ENCODE assay signal across 7 cellular contexts in the genomic region with DNA sequence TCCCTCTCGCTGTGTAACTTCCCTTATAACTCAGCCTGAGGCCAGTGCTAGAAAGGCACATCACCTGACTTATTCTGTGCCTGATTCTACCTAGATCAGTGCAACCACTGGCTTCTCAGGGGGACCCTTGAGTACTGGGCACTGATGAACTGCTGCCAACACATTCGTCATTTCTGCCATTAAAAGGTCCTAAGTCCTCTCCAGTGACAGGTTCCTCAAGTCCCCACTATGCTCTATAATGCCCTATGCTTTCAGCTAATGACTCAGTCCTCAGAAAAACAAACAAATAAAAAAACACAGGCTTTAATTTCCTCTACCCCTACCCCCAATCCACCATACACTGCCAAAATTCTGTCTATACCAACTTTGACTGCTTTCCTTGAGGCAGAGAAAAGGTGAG. TPM values are rescaled to one million over a fixed set of nuclear protein-coding genes. Genes with fewer than 3 reads are reported as not detected.
A peak's percentile ranks its signal among the peaks of the same experiment; 100 is the strongest.
DNase-seq lines count a peak whose midpoint lies in the region; ATAC-seq, FAIRE-seq and TF ChIP-seq lines count a peak whose summit lies in the region.
"Not testable (repeated sequence)": the region's sequence is repeated elsewhere in the genome, so short reads cannot be mapped to it uniquely, and the experiment has no call there.

No MANE protein-coding gene starts in this region.

- not testable (repeated sequence) for H3K9me3 Mint-ChIP-seq in CD4-positive, CD25-positive, alpha-beta regulatory T cell; HFFc6; T-helper 2 cell treated with Interferon-gamma antibody and Interleukin-4, amounts not matched to agents 5 μg/mL and 100 μg/mL, for 36 hours; activated T-cell treated with anti-CD3 and anti-CD28 coated beads, Interleukin-2, amount 50 U/mL, for 72 hours; brain; glutamatergic neuron (ENCODE audit: unreplicated experiment)

- not testable (repeated sequence) for H3K9me3 ChIP-seq in CD4-positive, CD25-positive, alpha-beta regulatory T cell (ENCODE audit: control insufficient read depth in 2 of 2, low read length in 2 of 2); small intestine (ENCODE audit: control insufficient read depth, low read depth)

- H3K27ac ChIP-seq in CD4-positive, CD25-positive, alpha-beta regulatory T cell (ENCODE audit: insufficient read depth, low read length, poor library complexity, severe bottlenecking); small intestine (ENCODE audit: low read depth in 1 of 2, low read length in 1 of 2): not testable (repeated sequence)

- H3K27me3 ChIP-seq in CD4-positive, CD25-positive, alpha-beta regulatory T cell (ENCODE audit: control insufficient read depth, insufficient read depth, low read length); small intestine (ENCODE audit: control insufficient read depth in 2 of 2, insufficient read depth in 2 of 2, low read length in 2 of 2): not testable (repeated sequence)

- not testable (repeated sequence) for H3K36me3 Mint-ChIP-seq in CD4-positive, CD25-positive, alpha-beta regulatory T cell; HFFc6 (ENCODE audit: low read depth); glutamatergic neuron (ENCODE audit: unreplicated experiment)
- H3K36me3 Mint-ChIP-seq in T-helper 2 cell treated with Interferon-gamma antibody and Interleukin-4, amounts not matched to agents 5 μg/mL and 100 μg/mL, for 36 hours (ENCODE audit: low read depth), result peaks cover 32% of the 10 kb centered on the region
- peaks cover 4 to 13% of the 10 kb centered on the region in 2 donors for H3K36me3 Mint-ChIP-seq in activated T-cell treated with anti-CD3 and anti-CD28 coated beads, Interleukin-2, amount 50 U/mL, for 72 hours (ENCODE audit: insufficient read depth in 2 of 2)
- H3K36me3 Mint-ChIP-seq in brain, result peaks cover 30% of the 10 kb centered on the region

- TF ChIP-seq CTCF in HFFc6 (IDR thresholded peaks at IDR 0.05); brain (conservative IDR thresholded peaks at IDR 0.05); glutamatergic neuron (IDR thresholded peaks at IDR 0.05; ENCODE audit: partially characterized antibody, unreplicated experiment): not testable (repeated sequence)

- not testable (repeated sequence) for H3K27me3 Mint-ChIP-seq in CD4-positive, CD25-positive, alpha-beta regulatory T cell; HFFc6 (ENCODE audit: insufficient read depth); T-helper 2 cell treated with Interferon-gamma antibody and Interleukin-4, amounts not matched to agents 5 μg/mL and 100 μg/mL, for 36 hours (ENCODE audit: low read depth); activated T-cell treated with anti-CD3 and anti-CD28 coated beads, Interleukin-2, amount 50 U/mL, for 72 hours (ENCODE audit: low read depth); brain; glutamatergic neuron (ENCODE audit: unreplicated experiment)

- not testable (repeated sequence) for FAIRE-seq in small intestine (lab: Jason Lieb, UNC)

- peaks cover 22% of the 10 kb centered on the region for H3K36me3 ChIP-seq in CD4-positive, CD25-positive, alpha-beta regulatory T cell (ENCODE audit: control insufficient read depth, insufficient read depth, low read length)
- H3K36me3 ChIP-seq in small intestine (ENCODE audit: control insufficient read depth in 2 of 2, insufficient read depth in 2 of 2, low read length in 2 of 2), result not testable (repeated sequence)

- ATAC-seq in CD4-positive, CD25-positive, alpha-beta regulatory T cell (ENCODE audit: low read depth in 2 of 2); activated T-cell treated with anti-CD3 and anti-CD28 coated beads, Interleukin-2, amount 50 U/mL, for 72 hours (replicated peaks in 1 of 2): not testable (repeated sequence)

- H3K4me1 Mint-ChIP-seq in CD4-positive, CD25-positive, alpha-beta regulatory T cell; T-helper 2 cell treated with Interferon-gamma antibody and Interleukin-4, amounts not matched to agents 5 μg/mL and 100 μg/mL, for 36 hours (ENCODE audit: low read depth); brain: not testable (repeated sequence)
- peaks cover 18% of the 10 kb centered on the region for H3K4me1 Mint-ChIP-seq in HFFc6 (ENCODE audit: low read depth)
- peaks cover 15% of the 10 kb centered on the region for H3K4me1 Mint-ChIP-seq in activated T-cell treated with anti-CD3 and anti-CD28 coated beads, Interleukin-2, amount 50 U/mL, for 72 hours (ENCODE audit: low read depth)
- H3K4me1 Mint-ChIP-seq in glutamatergic neuron (ENCODE audit: low read depth, unreplicated experiment), result peaks cover 12% of the 10 kb centered on the region

- 17 to 55% (median 46%) methylated on average over 1 of the region's 2 CpGs for WGBS in small intestine, 3 donors

- not testable (repeated sequence) for DNase-seq in CD4-positive, CD25-positive, alpha-beta regulatory T cell; HFFc6; T-helper 2 cell treated with Interferon-gamma antibody and Interleukin-4, amounts not matched to agents 5 μg/mL and 100 μg/mL, for 36 hours (ENCODE audit: low spot score); activated T-cell treated with anti-CD3 and anti-CD28 coated beads, Interleukin-2, amount 50 U/mL, for 72 hours; glutamatergic neuron
- DNase-seq in small intestine, result peak; percentile 68

- H3K4me1 ChIP-seq in CD4-positive, CD25-positive, alpha-beta regulatory T cell (ENCODE audit: control insufficient read depth, insufficient read depth, low read length, poor library complexity, severe bottlenecking); small intestine (ENCODE audit: control insufficient read depth in 2 of 2, insufficient read depth in 1 of 2, low read depth in 1 of 2, low read length in 1 of 2): not testable (repeated sequence)

- H3K4me3 Mint-ChIP-seq in CD4-positive, CD25-positive, alpha-beta regulatory T cell, result peak overlapping the region in 1 of 4 donors; percentile 49
- not testable (repeated sequence) for H3K4me3 Mint-ChIP-seq in HFFc6; T-helper 2 cell treated with Interferon-gamma antibody and Interleukin-4, amounts not matched to agents 5 μg/mL and 100 μg/mL, for 36 hours; brain
- peak overlapping the region in 1 of 2 donors; percentile 15 for H3K4me3 Mint-ChIP-seq in activated T-cell treated with anti-CD3 and anti-CD28 coated beads, Interleukin-2, amount 50 U/mL, for 72 hours
- H3K4me3 Mint-ChIP-seq in glutamatergic neuron (ENCODE audit: unreplicated experiment), result peak overlapping the region; percentile 52

- not testable (repeated sequence) for H3K4me3 ChIP-seq in CD4-positive, CD25-positive, alpha-beta regulatory T cell (ENCODE audit: low read depth, low read length); small intestine (ENCODE audit: low read depth in 1 of 2, low read length in 2 of 2)

- H3K27ac Mint-ChIP-seq in CD4-positive, CD25-positive, alpha-beta regulatory T cell, result peak overlapping the region; percentile 18 to 61 (median 41)
- H3K27ac Mint-ChIP-seq in HFFc6 (peak overlapping the region; percentile 24; the same call in 1 of the 2 replicates), brain (peak overlapping the region in 4 of 5 experiments; percentile 5 to 70 (median 41)), glutamatergic neuron (ENCODE audit: unreplicated experiment) (peak overlapping the region; percentile 96)
- peak overlapping the region; percentile 47 for H3K27ac Mint-ChIP-seq in T-helper 2 cell treated with Interferon-gamma antibody and Interleukin-4, amounts not matched to agents 5 μg/mL and 100 μg/mL, for 36 hours
- peak overlapping the region; percentile 89 for H3K27ac Mint-ChIP-seq in activated T-cell treated with anti-CD3 and anti-CD28 coated beads, Interleukin-2, amount 50 U/mL, for 72 hours

RNA-seq across cellular contexts. Expression of gene EXOSC6, which starts 28.5 kb away (rescaled TPM):
- total RNA-seq in CD4-positive, CD25-positive, alpha-beta regulatory T cell, result 29.6 TPM
- polyA plus RNA-seq in CD4-positive, CD25-positive, alpha-beta regulatory T cell, result 10 to 100 TPM in 2 of 4 donors, 1 to 10 TPM in 2; 5.2 to 12.4 (median 9.6) TPM
- total RNA-seq in HFFc6 (2021; fragmentation: NEBNext Ultra II Directional; extraction: Animal tissue kit (Norgen Biotek cat#: 25700)), result 10 to 100 TPM; 19.4 to 24.9 (median 21.6) TPM
- total RNA-seq in activated T-cell treated with anti-CD3 and anti-CD28 coated beads, Interleukin-2, amount 50 U/mL, for 72 hours, result 10 to 100 TPM; 26.3 to 28.2 TPM
- polyA plus RNA-seq in brain (ENCODE audit: insufficient read depth, low read depth, low replicate concordance) (14.5 TPM), small intestine (10 to 100 TPM in 2 of 3 donors, 1 to 10 TPM in 1; 6.3 to 12.2 (median 10.3) TPM)
- 62.8 TPM for total RNA-seq in glutamatergic neuron (ENCODE audit: unreplicated experiment)

RNA-seq across cellular contexts. Expression of gene CLEC18C, which starts 49.6 kb away (rescaled TPM):
- 0.59 TPM for total RNA-seq in CD4-positive, CD25-positive, alpha-beta regulatory T cell
- under 1 TPM in 1 of 4 donors, not detected in 3; 0.03 TPM for polyA plus RNA-seq in CD4-positive, CD25-positive, alpha-beta regulatory T cell
- under 1 TPM in 2 of 6 experiments, not detected in 4; 0.05 to 0.07 TPM for total RNA-seq in HFFc6 (2021; fragmentation: NEBNext Ultra II Directional; extraction: Animal tissue kit (Norgen Biotek cat#: 25700))
- under 1 TPM; 0.35 to 0.84 TPM for total RNA-seq in activated T-cell treated with anti-CD3 and anti-CD28 coated beads, Interleukin-2, amount 50 U/mL, for 72 hours
- 0.93 TPM for polyA plus RNA-seq in brain (ENCODE audit: insufficient read depth, low read depth, low replicate concordance)
- 0.66 TPM for total RNA-seq in glutamatergic neuron (ENCODE audit: unreplicated experiment)
- polyA plus RNA-seq in small intestine, result 1 to 10 TPM in 1 of 3 donors, under 1 TPM in 1, not detected in 1; 0.18 to 3.1 TPM

Comparison
In these comparisons a context has a peak if more than half of its experiments do, and no peak if none do; other contexts are left out.
1. H3K27ac Mint-ChIP-seq: peak in every context shown above with its lines; median percentile 96 in glutamatergic neuron; 89 in activated T-cell treated with anti-CD3 and anti-CD28 coated beads, Interleukin-2, amount 50 U/mL, for 72 hours; 47 in T-helper 2 cell treated with Interferon-gamma antibody and Interleukin-4, amounts not matched to agents 5 μg/mL and 100 μg/mL, for 36 hours; 41 in CD4-positive, CD25-positive, alpha-beta regulatory T cell; 41 in brain; 24 in HFFc6.